ENCODE assay signal across 8 cellular contexts in the genomic region with DNA sequence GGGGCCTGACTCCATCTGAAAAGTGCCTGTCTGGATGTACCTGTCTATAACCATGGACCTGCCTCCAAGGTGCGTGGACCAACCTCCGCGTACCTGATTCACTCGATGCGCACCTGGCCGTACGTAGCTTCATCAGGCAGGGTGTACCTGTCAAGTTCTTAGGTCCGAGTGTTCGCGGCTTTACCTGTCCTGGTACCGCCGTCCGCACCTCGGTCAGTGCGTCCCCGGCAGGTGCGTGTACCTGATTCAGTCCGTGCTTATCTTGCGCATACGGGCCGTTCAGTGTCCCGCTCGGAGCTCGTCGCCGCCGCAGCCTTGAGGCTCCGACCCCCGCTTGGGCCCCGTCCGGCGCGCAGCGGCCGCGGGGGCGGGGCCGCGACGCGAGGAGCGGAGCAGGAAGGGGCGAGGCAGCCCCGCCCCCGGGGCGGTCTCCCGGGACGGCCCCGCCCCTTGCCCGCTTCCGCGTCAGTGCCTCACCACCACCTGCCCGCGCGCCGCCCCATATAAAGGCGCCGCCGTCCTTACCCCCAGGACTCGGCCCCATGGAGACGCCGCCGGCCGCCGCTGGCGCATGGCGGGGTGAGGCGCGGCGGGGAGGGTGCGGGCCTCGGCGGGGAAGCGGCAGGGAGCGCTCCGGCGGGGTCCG. TPM values are rescaled to one million over a fixed set of nuclear protein-coding genes. Genes with fewer than 3 reads are reported as not detected.
DNase-seq lines count a peak whose midpoint lies in the region; ATAC-seq and TF ChIP-seq lines count a peak whose summit lies in the region.

A gene (plus strand): TSS at position 530 of the 646 bp plus-strand sequence. CDS start 917 bp downstream, outside the sequence.

- H3K27ac ChIP-seq in ascending aorta = peak within 1 kb of the TSS; percentile 99

- ATAC-seq in HG02759 (IDR thresholded peaks at IDR 0.05; ENCODE audit: unreplicated experiment) (peak; percentile 61), HG03469 (IDR thresholded peaks at IDR 0.05; ENCODE audit: unreplicated experiment) (no peak)

- TF ChIP-seq CTCF in GM12864 (IDR thresholded peaks at IDR 0.05; ENCODE audit: low read depth, low read length, missing control alignments) (no peak), ascending aorta (IDR thresholded peaks at IDR 0.05) (no peak)

- peaks cover 41 to 69% of the 10 kb centered on the region in 2 donors for H3K4me1 ChIP-seq in ascending aorta

- intact Hi-C loops in ascending aorta (cut with DNase I) = loop anchor here (5.0 to 10.0 kb wide), 5 partner anchors 83 to 1089 kb away; a partner anchor contains a TSS

- DNase-seq in GM12864 (ENCODE audit: low read depth) (peak; percentile 70), NCI-H1930 (lab: John Stamatoyannopoulos, UW) (peak; percentile 58 to 84), T-helper 9 cell (peak; percentile 91), ascending aorta (ENCODE audit: low spot score in 2 of 2) (peak; percentile 78 to 96), hepatic stellate cell (ENCODE audit: low spot score) (peak; percentile 93), retina (peak; percentile 84)

- peaks cover 6 to 11% of the 10 kb centered on the region in 2 donors for H3K36me3 ChIP-seq in ascending aorta

- H3K4me3 ChIP-seq in GM12864 (ENCODE audit: low read depth, low read length) (peak within 1 kb of the TSS; percentile 88), ascending aorta (peak within 1 kb of the TSS; percentile 81 to 95)

- H3K27me3 ChIP-seq in ascending aorta = no peaks in the 10 kb centered on the region

- no peaks in the 10 kb centered on the region for H3K9me3 ChIP-seq in ascending aorta

RNA-seq across cellular contexts. Expression of the gene that starts here (rescaled TPM):
- total RNA-seq in ascending aorta = 12.8 TPM
